18 cellular contexts compared by ENCODE assay signal in the genomic region with DNA sequence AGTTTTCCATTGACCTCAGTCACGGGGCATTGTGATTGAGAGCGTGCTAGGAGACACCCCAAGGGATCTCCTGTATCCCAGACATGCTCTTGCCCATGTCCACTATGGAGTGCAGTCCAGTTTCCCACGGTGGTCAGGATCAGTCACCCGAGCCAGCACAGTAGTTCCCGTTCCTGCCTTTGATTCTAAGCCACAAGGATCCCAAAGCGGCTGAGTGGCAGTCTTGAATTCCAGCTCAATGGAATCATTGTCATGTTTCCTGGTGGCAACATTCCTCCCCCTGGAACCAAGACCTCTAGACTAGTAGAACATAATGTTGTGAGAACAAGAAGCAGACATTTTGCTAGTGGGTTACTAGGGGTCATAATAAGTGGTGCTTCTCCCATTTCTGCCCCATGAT.
A peak's percentile ranks its signal among the peaks of the same experiment; 100 is the strongest.
DNase-seq lines count a peak whose midpoint lies in the region; ATAC-seq and TF ChIP-seq lines count a peak whose summit lies in the region.
"Had no signal": no experiment of that assay in that cellular context is flagged by ENCODE, and none has a peak within 500 bp of the region (broad histone marks: within the 10 kb centered on the region; RNA-seq: fewer than 3 reads in every experiment).

No MANE protein-coding gene starts in this region.

- H3F3A ChIP-seq in smooth muscle cell (ENCODE audit: low read depth) = no peaks in the 10 kb centered on the region

- no peak for TF ChIP-seq CTCF in smooth muscle cell (IDR thresholded peaks at IDR 0.05; ENCODE audit: borderline replicate concordance, insufficient read depth, poor library complexity, severe bottlenecking)
- TF ChIP-seq CTCF in GM10248 (IDR thresholded peaks at IDR 0.05; ENCODE audit: control extremely low read depth, extremely low read depth, low read depth, missing control alignments) = no peak

- H3K4me3 ChIP-seq in smooth muscle cell = no peak overlapping the region

- POLR2A ChIA-PET in GM10248 (lab: Yijun Ruan, JAX) = no interaction called here

- H4K20me1 ChIP-seq in smooth muscle cell (ENCODE audit: low read depth) = no peaks in the 10 kb centered on the region

- H3K4me2 ChIP-seq in smooth muscle cell = peak overlapping the region; percentile 33

- DNase-seq in ELR (ENCODE audit: low read depth) (peak; percentile 38), SW480 (ENCODE audit: low spot score) (peak; percentile 91), smooth muscle cell (lab: John Stamatoyannopoulos, UW; ENCODE audit: unreplicated experiment) (no peak), OCI-M2 (lab: John Stamatoyannopoulos, UW; ENCODE audit: unreplicated experiment) (no peak), GM10248 (ENCODE audit: extremely low spot score) (no peak), pons (ENCODE audit: low spot score) (no peak)
- DNase-seq: activated CD4-positive, alpha-beta T cell treated with anti-CD3 and anti-CD28 coated beads for 48 hours; cerebellar nuclear complex; effector memory CD4-positive, alpha-beta T cell; glutamatergic neuron; KBM-7; MV-4-11; naive thymus-derived CD4-positive, alpha-beta T cell; NCI-H187 treated with DMSO at 0.1 percent for 48 hours; stimulated activated CD4-positive, alpha-beta T cell treated with anti-CD3 and anti-CD28 coated beads, Interleukin-4, amount 100 ng/mL, for 4 hours; T-cell had no signal

- H3K4me1 ChIP-seq in smooth muscle cell (ENCODE audit: low read depth) = no peaks in the 10 kb centered on the region

- no peaks in the 10 kb centered on the region for H3K27me3 ChIP-seq in layer of hippocampus (ENCODE audit: control insufficient read depth, insufficient read depth, low read length)
- no peaks in the 10 kb centered on the region for H3K27me3 ChIP-seq in smooth muscle cell (ENCODE audit: low read depth)

- no peaks in the 10 kb centered on the region for H3K9me3 ChIP-seq in smooth muscle cell (replicated peaks; ENCODE audit: low read depth)

- no peaks in the 10 kb centered on the region for H3K79me2 ChIP-seq in smooth muscle cell (ENCODE audit: low read depth)

- H2AFZ ChIP-seq in smooth muscle cell (ENCODE audit: low read depth) = no peak overlapping the region

- no peak for ATAC-seq in HG03108 (IDR thresholded peaks at IDR 0.05; ENCODE audit: unreplicated experiment)
- ATAC-seq: naive thymus-derived CD4-positive, alpha-beta T cell; T-cell had no signal

- no peaks in the 10 kb centered on the region for H3K36me3 ChIP-seq in smooth muscle cell (ENCODE audit: low read depth)

- 42% methylated on average over 6 of the region's 6 CpGs for WGBS in smooth muscle cell (ENCODE audit: low lambda C conversion rate)

- H3K27ac ChIP-seq in layer of hippocampus (ENCODE audit: low read depth, low read length) (peak overlapping the region; percentile 10), smooth muscle cell (ENCODE audit: low read depth) (peak overlapping the region; percentile 39)

- CTCF ChIA-PET in GM10248 (lab: Yijun Ruan, JAX) = no interaction called here

- no peak overlapping the region for H3K9ac ChIP-seq in smooth muscle cell (ENCODE audit: low read depth)

Comparison
In these comparisons a context has a peak if more than half of its experiments do, and no peak if none do; other contexts are left out.
1. DNase-seq: peak in ELR (single experiment) and SW480 (single experiment); none in smooth muscle cell (single experiment), OCI-M2 (single experiment), GM10248 (single experiment) and pons (single experiment).